22 cellular contexts compared by ENCODE assay signal in genomic region chrX:104329731-104330130, GRCh38.
"Had no signal": no experiment of that assay in that cellular context is flagged by ENCODE, and none has a peak within 500 bp of the region (broad histone marks: within the 10 kb centered on the region; RNA-seq: fewer than 3 reads in every experiment).

No MANE protein-coding gene starts in this region.

- H3K9ac ChIP-seq: neural progenitor cell had no signal

- H3K4me3 ChIP-seq: heart right ventricle, neural progenitor cell, ovary, right atrium auricular region, sigmoid colon, tibial artery, upper lobe of right lung, vagina had no signal

- ATAC-seq: heart right ventricle; left lobe of liver; natural killer cell treated with Interleukin-12 subunit alpha and Interleukin-12 subunit beta and Interleukin-15 and Interleukin-18, amount 100 ng/mL, for 72 hours; stimulated activated effector memory CD8-positive, alpha-beta T cell treated with anti-CD3 and anti-CD28 coated beads, Interleukin-12 subunit alpha, Interleukin-12 subunit beta, amount 100 ng/mL, for 72 hours; stimulated activated naive CD8-positive, alpha-beta T cell treated with anti-CD3 and anti-CD28 coated beads, Interleukin-15, Interleukin-2, amounts not matched to agents 100 U/mL and 50 U/mL, for 24 hours; upper lobe of right lung had no signal

- H3K4me1 Mint-ChIP-seq: mesothelial cell of epicardium; neural progenitor cell; stimulated activated effector memory CD8-positive, alpha-beta T cell treated with anti-CD3 and anti-CD28 coated beads, Interleukin-12 subunit alpha, Interleukin-12 subunit beta, amount 100 ng/mL, for 72 hours had no signal

- H2AFZ ChIP-seq: neural progenitor cell had no signal

- H3K27ac Mint-ChIP-seq: mesothelial cell of epicardium; natural killer cell treated with Interleukin-12 subunit alpha and Interleukin-12 subunit beta and Interleukin-15 and Interleukin-18, amount 100 ng/mL, for 72 hours; neural progenitor cell; stimulated activated effector memory CD8-positive, alpha-beta T cell treated with anti-CD3 and anti-CD28 coated beads, Interleukin-12 subunit alpha, Interleukin-12 subunit beta, amount 100 ng/mL, for 72 hours had no signal

- H3K4me2 ChIP-seq: neural progenitor cell had no signal

- H3K27me3 ChIP-seq: neural progenitor cell, ovary, right atrium auricular region, sigmoid colon, tibial artery, upper lobe of right lung, vagina had no signal

- DNase-seq: effector memory CD4-positive, alpha-beta T cell; heart right ventricle; hypothalamus; nucleus accumbens; ovary; sigmoid colon; small intestine; stimulated activated CD4-positive, alpha-beta T cell treated with anti-CD3 and anti-CD28 coated beads, Interleukin-12 subunit alpha, Interleukin-12 subunit beta, amount 100 ng/mL, for 4 hours; stimulated activated CD4-positive, alpha-beta T cell treated with anti-CD3 and anti-CD28 coated beads, Interleukin-2, amount 100 ng/mL, for 48 hours; stimulated activated CD8-positive, alpha-beta memory T cell treated with anti-CD3 and anti-CD28 coated beads, Interleukin-4, amount 100 ng/mL, for 48 hours; stimulated activated naive CD8-positive, alpha-beta T cell treated with anti-CD3 and anti-CD28 coated beads, Interleukin-15, Interleukin-2, amounts not matched to agents 100 U/mL and 50 U/mL, for 24 hours; tibial artery; upper lobe of right lung had no signal

- H3K9me3 Mint-ChIP-seq: natural killer cell treated with Interleukin-12 subunit alpha and Interleukin-12 subunit beta and Interleukin-15 and Interleukin-18, amount 100 ng/mL, for 72 hours; stimulated activated effector memory CD8-positive, alpha-beta T cell treated with anti-CD3 and anti-CD28 coated beads, Interleukin-12 subunit alpha, Interleukin-12 subunit beta, amount 100 ng/mL, for 72 hours had no signal

- H3K9me3 ChIP-seq: heart right ventricle, ovary, right atrium auricular region, sigmoid colon, tibial artery, upper lobe of right lung, vagina had no signal

- H3K27ac ChIP-seq: heart right ventricle, neural progenitor cell, ovary, right atrium auricular region, sigmoid colon, tibial artery, upper lobe of right lung, vagina had no signal

- H3K36me3 Mint-ChIP-seq: mesothelial cell of epicardium; natural killer cell treated with Interleukin-12 subunit alpha and Interleukin-12 subunit beta and Interleukin-15 and Interleukin-18, amount 100 ng/mL, for 72 hours; neural progenitor cell; stimulated activated effector memory CD8-positive, alpha-beta T cell treated with anti-CD3 and anti-CD28 coated beads, Interleukin-12 subunit alpha, Interleukin-12 subunit beta, amount 100 ng/mL, for 72 hours had no signal

- H3K4me3 Mint-ChIP-seq: mesothelial cell of epicardium; natural killer cell treated with Interleukin-12 subunit alpha and Interleukin-12 subunit beta and Interleukin-15 and Interleukin-18, amount 100 ng/mL, for 72 hours; neural progenitor cell; stimulated activated effector memory CD8-positive, alpha-beta T cell treated with anti-CD3 and anti-CD28 coated beads, Interleukin-12 subunit alpha, Interleukin-12 subunit beta, amount 100 ng/mL, for 72 hours had no signal

- H3K36me3 ChIP-seq: heart right ventricle, neural progenitor cell, ovary, right atrium auricular region, sigmoid colon, tibial artery, upper lobe of right lung, vagina had no signal

- H3K4me1 ChIP-seq: heart right ventricle, neural progenitor cell, right atrium auricular region, sigmoid colon, tibial artery, upper lobe of right lung, vagina had no signal

- FAIRE-seq: endometrium, islet of Langerhans, small intestine had no signal
